1 cellular context compared by ENCODE assay signal in the genomic region with DNA sequence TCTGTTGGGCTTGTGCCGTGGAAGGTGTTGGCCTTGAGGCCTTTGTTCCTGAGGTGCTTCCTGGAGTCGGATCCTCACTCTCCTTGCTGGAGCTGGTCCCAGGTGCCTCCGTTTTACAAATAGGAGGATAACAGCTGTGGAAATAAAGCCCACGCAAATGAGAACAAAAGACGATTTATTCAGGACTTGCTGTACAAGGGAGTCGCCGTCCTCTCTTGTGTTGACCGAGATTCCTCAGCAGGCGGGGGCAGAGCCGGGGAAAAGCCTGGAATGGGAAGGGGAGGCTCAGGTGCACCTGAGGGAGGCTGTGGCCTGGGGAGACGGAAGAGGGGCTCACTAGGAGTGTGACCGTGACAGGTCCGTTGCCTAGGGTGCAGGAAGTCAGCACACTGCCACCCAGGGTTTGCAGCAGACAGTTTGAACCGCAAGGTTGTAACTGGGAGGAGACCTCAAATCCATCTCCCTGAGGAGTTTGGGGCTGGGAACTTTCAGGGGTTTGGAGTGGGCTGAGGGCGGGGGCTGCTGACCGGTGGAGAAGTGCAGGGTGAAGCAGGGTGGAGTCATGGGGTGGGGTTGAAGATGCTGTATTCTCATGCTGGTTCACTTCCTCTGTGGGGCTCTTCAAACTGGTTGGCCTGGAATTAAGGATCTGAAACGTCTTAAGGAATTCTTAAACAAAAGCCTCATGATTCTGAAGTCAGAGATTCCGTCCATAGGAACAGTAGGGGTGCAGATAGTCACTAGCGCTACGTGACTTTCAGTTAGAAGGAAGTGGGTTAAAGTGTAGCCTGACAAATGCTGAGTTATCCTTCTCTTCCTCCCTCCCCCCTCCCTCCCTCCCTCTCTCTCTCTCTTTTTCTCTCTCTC.
TF ChIP-seq lines count a peak whose summit lies in the region.

No MANE protein-coding gene starts in this region.

TF ChIP-seq in GM12878, 131 proteins besides CTCF, POLR2A, EP300 and RAD21:
- TF ChIP-seq SREBF1 (IDR thresholded peaks at IDR 0.05; ENCODE audit: low read length) (no peak), SPI1 (IDR thresholded peaks at IDR 0.05; ENCODE audit: borderline replicate concordance, insufficient read depth, low read depth, low read length) (peak; percentile 47), IKZF2 (IDR thresholded peaks at IDR 0.05) (peak in 1 of 2 experiments; percentile 49; a peak in 2 of 4 replicates), ZNF384 (IDR thresholded peaks at IDR 0.05; ENCODE audit: borderline replicate concordance, low read depth, low read length) (no peak), TBL1XR1 (IDR thresholded peaks at IDR 0.05; ENCODE audit: low read depth, low read length) (no peak), NR2F1 (conservative IDR thresholded peaks at IDR 0.05) (0 out of 2 replicates have a peak, but pooled peaks have one; percentile 7), MLLT1 (IDR thresholded peaks at IDR 0.05) (peak; percentile 80; the same call in 1 of the 2 replicates)
- TF ChIP-seq, protein P1, sequence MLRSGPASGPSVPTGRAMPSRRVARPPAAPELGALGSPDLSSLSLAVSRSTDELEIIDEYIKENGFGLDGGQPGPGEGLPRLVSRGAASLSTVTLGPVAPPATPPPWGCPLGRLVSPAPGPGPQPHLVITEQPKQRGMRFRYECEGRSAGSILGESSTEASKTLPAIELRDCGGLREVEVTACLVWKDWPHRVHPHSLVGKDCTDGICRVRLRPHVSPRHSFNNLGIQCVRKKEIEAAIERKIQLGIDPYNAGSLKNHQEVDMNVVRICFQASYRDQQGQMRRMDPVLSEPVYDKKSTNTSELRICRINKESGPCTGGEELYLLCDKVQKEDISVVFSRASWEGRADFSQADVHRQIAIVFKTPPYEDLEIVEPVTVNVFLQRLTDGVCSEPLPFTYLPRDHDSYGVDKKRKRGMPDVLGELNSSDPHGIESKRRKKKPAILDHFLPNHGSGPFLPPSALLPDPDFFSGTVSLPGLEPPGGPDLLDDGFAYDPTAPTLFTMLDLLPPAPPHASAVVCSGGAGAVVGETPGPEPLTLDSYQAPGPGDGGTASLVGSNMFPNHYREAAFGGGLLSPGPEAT (IDR thresholded peaks at IDR 0.05; ENCODE audit: low read depth): 0 out of 2 replicates have a peak, but pooled peaks have one; percentile 14
